Comparison of ENCODE assay signal across 8 cellular contexts in the genomic region with DNA sequence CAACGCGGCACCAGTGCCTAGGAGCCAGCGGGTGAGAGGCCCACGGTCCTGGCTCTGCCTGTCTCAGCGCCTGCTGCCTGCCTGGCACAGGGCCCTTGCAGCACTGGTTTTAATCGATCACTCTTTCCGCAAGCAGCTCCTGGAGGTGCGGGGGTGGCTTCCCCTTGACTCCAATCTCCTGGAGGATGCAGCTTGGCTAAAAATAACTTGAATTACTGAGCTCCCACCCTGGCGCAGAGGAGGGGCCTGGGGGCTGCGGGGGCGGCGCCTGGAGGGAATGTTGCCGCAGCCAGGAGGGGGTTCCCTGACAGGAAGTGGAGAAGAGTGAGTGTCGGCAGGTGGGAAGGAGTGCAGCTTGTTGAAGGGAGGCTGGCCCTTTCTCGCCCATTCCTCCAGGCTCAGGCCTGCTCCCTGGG.
DNase-seq lines count a peak whose midpoint lies in the region; ATAC-seq, FAIRE-seq and TF ChIP-seq lines count a peak whose summit lies in the region.

No MANE protein-coding gene starts in this region.

- H3K4me3 ChIP-seq in AG10803 (ENCODE audit: low read length): no peak overlapping the region
- no peak overlapping the region for H3K4me3 ChIP-seq in choroid plexus epithelial cell (ENCODE audit: low read depth, low read length)

- TF ChIP-seq CTCF in AG10803 (conservative IDR thresholded peaks at IDR 0.05; ENCODE audit: low read length): no peak
- TF ChIP-seq CTCF in choroid plexus epithelial cell (conservative IDR thresholded peaks at IDR 0.05; ENCODE audit: low read depth, low read length): no peak
- no peak for TF ChIP-seq CTCF in D721Med (IDR thresholded peaks at IDR 0.05; ENCODE audit: insufficient read depth, missing control alignments)

- FAIRE-seq in D721Med (lab: Jason Lieb, UNC): no peak

- ATAC-seq in HG02678 (IDR thresholded peaks at IDR 0.05; ENCODE audit: unreplicated experiment) (no peak), HG03095 (IDR thresholded peaks at IDR 0.05; ENCODE audit: unreplicated experiment) (no peak)

- DNase-seq in AG10803 (ENCODE audit: low read depth) (peak; percentile 48), NCI-H1417 (lab: John Stamatoyannopoulos, UW) (peak in 2 of 3 experiments; percentile 75 to 89), choroid plexus epithelial cell (ENCODE audit: low read depth) (peak; percentile 41), medulla oblongata (ENCODE audit: extremely low spot score) (peak; percentile 41), DMS114 treated with DMSO at 0.1 percent for 48 hours (lab: John Stamatoyannopoulos, UW; ENCODE audit: unreplicated experiment) (no peak), D721Med (ENCODE audit: insufficient read length, low spot score) (no peak)

Comparison
In these comparisons a context has a peak if more than half of its experiments do, and no peak if none do; other contexts are left out.
1. DNase-seq: peak in AG10803 (single experiment), NCI-H1417 (2 of 3), choroid plexus epithelial cell (single experiment) and medulla oblongata (single experiment); none in DMS114 treated with DMSO at 0.1 percent for 48 hours (single experiment) and D721Med (single experiment).